Comparison of ENCODE assay signal across 1 cellular context in genomic region chr14:103333754-103334643, GRCh38.
TF ChIP-seq lines count a peak whose summit lies in the region.

TSS of gene EIF5 (plus strand) at chr14:103334237. CDS start at chr14:103335861, 1,624 bp downstream.

TF ChIP-seq in HepG2, 621 proteins besides CTCF, POLR2A, EP300 and RAD21 (continued from another document and continues in another):
- TF ChIP-seq DRAP1 (CRISPR knock-in tag; IDR thresholded peaks at IDR 0.05), result peak; percentile 97
- no peak for TF ChIP-seq ZNF615 (CRISPR knock-in tag; IDR thresholded peaks at IDR 0.05; ENCODE audit: borderline replicate concordance)
- no peak; the same call in 1 of the 2 replicates for TF ChIP-seq ZFP62 (CRISPR knock-in tag; IDR thresholded peaks at IDR 0.05)
- peak; percentile 55; the same call in 1 of the 2 replicates for TF ChIP-seq POLR2AphosphoS2 (IDR thresholded peaks at IDR 0.05; ENCODE audit: low read depth, low read length)
- TF ChIP-seq ZSCAN22 (CRISPR knock-in tag; IDR thresholded peaks at IDR 0.05), result no peak
- TF ChIP-seq ZNF580 (CRISPR knock-in tag; IDR thresholded peaks at IDR 0.05; ENCODE audit: borderline replicate concordance, low read depth), result no peak; the same call in 1 of the 2 replicates
- TF ChIP-seq NFE2 (CRISPR knock-in tag; IDR thresholded peaks at IDR 0.05), result no peak
- peak; percentile 95 for TF ChIP-seq PHF8 (CRISPR knock-in tag; IDR thresholded peaks at IDR 0.05)
- no peak for TF ChIP-seq ZNF512B (CRISPR knock-in tag; IDR thresholded peaks at IDR 0.05; ENCODE audit: borderline replicate concordance)
- peak; percentile 56; the same call in 1 of the 2 replicates for TF ChIP-seq MAZ (IDR thresholded peaks at IDR 0.05; ENCODE audit: borderline replicate concordance, low read depth, low read length)
- peak; percentile 90 for TF ChIP-seq MAZ (CRISPR knock-in tag; IDR thresholded peaks at IDR 0.05; ENCODE audit: low read depth)
- TF ChIP-seq ZNF430 (CRISPR knock-in tag; IDR thresholded peaks at IDR 0.05), result peak; percentile 63; the same call in 1 of the 2 replicates
- peak; percentile 94; the same call in 1 of the 2 replicates for TF ChIP-seq HES4 (CRISPR knock-in tag; IDR thresholded peaks at IDR 0.05; ENCODE audit: borderline replicate concordance)
- TF ChIP-seq ZNF678 (CRISPR knock-in tag; IDR thresholded peaks at IDR 0.05), result no peak
- peak; percentile 78 for TF ChIP-seq ZNF446 (CRISPR knock-in tag; IDR thresholded peaks at IDR 0.05)
- peak; percentile 45; the same call in 1 of the 2 replicates for TF ChIP-seq ZNF567 (CRISPR knock-in tag; IDR thresholded peaks at IDR 0.05; ENCODE audit: borderline replicate concordance)
- no peak for TF ChIP-seq HMG20A (CRISPR knock-in tag; IDR thresholded peaks at IDR 0.05; ENCODE audit: borderline replicate concordance)
- TF ChIP-seq SAP130 (CRISPR knock-in tag; IDR thresholded peaks at IDR 0.05; ENCODE audit: low read depth), result peak; percentile 63
- no peak for TF ChIP-seq ZNF619 (CRISPR knock-in tag; IDR thresholded peaks at IDR 0.05)
- no peak for TF ChIP-seq ZNF383 (CRISPR knock-in tag; IDR thresholded peaks at IDR 0.05; ENCODE audit: borderline replicate concordance)
- TF ChIP-seq NFIC (IDR thresholded peaks at IDR 0.05; ENCODE audit: low read length), result no peak
- TF ChIP-seq PAWR (CRISPR knock-in tag; IDR thresholded peaks at IDR 0.05; ENCODE audit: borderline replicate concordance), result no peak
- TF ChIP-seq KDM3A (CRISPR knock-in tag; IDR thresholded peaks at IDR 0.05; ENCODE audit: low read depth), result peak; percentile 41; the same call in 1 of the 2 replicates
- no peak for TF ChIP-seq ZBTB3 (CRISPR knock-in tag; IDR thresholded peaks at IDR 0.05; ENCODE audit: borderline replicate concordance, low read depth)
- peak; percentile 72; the same call in 1 of the 2 replicates for TF ChIP-seq HOXA5 (CRISPR knock-in tag; IDR thresholded peaks at IDR 0.05)
- no peak for TF ChIP-seq ZNF484 (CRISPR knock-in tag; IDR thresholded peaks at IDR 0.05; ENCODE audit: borderline replicate concordance, low read depth)
- no peak for TF ChIP-seq ZNF557 (CRISPR knock-in tag; IDR thresholded peaks at IDR 0.05)
- peak; percentile 74; the same call in 1 of the 2 replicates for TF ChIP-seq BCL3 (CRISPR knock-in tag; IDR thresholded peaks at IDR 0.05)
- TF ChIP-seq POLR2AphosphoS5 (IDR thresholded peaks at IDR 0.05; ENCODE audit: low read depth, low read length), result peak; percentile 94
- TF ChIP-seq ZNF407 (CRISPR knock-in tag; IDR thresholded peaks at IDR 0.05; ENCODE audit: not compliant biosample characterization), result no peak
- peak; percentile 98 for TF ChIP-seq ZNF281 (CRISPR knock-in tag; IDR thresholded peaks at IDR 0.05; ENCODE audit: borderline replicate concordance)
- TF ChIP-seq ZNF513 (CRISPR knock-in tag; conservative IDR thresholded peaks at IDR 0.05), result no peak
- peak; percentile 51; the same call in 1 of the 2 replicates for TF ChIP-seq PRDM15 (CRISPR knock-in tag; IDR thresholded peaks at IDR 0.05)
- peak; percentile 60; the same call in 1 of the 2 replicates for TF ChIP-seq ETV6 (CRISPR knock-in tag; conservative IDR thresholded peaks at IDR 0.05)
- TF ChIP-seq ATF7 (IDR thresholded peaks at IDR 0.05), result no peak
- 0 out of 2 replicates have a peak, but pooled peaks have one; percentile 29 for TF ChIP-seq ATF7 (CRISPR knock-in tag; IDR thresholded peaks at IDR 0.05)
- no peak for TF ChIP-seq ZKSCAN1 (IDR thresholded peaks at IDR 0.05; ENCODE audit: low read length)
